Comparison of ENCODE assay signal across 9 cellular contexts in the genomic region with DNA sequence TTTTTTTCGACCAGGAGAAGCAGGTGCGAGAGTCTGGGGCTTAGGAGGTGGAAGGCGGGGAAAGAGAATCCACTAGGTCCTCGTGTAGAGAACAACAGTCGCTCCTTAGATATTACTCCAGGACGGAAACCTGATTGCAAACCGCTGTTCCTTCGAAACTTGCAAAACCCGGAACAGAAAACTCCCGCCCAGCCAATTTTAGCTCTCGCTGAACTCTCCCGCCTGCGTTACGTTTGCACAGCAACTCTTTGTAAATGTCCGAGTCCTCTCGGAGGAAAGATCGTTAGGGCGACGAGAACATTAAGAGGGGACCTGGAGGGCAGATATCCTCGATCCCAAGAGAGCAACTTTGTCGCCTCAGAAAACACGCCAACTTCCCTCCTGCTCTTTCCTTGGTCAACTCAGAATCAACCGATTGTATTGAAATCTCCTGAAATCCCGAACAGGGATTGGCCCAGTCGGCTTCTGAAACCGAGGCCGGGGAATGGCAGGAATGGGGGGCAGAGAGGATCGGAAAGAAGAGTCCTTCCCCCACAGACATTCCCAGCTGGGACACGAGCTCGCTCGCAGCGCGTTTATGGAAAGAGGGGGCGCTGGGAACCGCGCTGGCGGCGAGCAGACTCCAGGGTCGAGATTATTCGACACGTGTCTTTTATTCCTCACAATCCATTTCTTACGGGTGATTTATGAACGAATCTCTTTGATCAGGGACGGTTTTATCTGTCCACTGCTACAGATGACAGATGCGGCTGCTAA.
DNase-seq lines count a peak whose midpoint lies in the region; ATAC-seq lines count a peak whose summit lies in the region.
"Had no signal": no experiment of that assay in that cellular context is flagged by ENCODE, and none has a peak within 500 bp of the region (broad histone marks: within the 10 kb centered on the region; RNA-seq: fewer than 3 reads in every experiment).

No MANE protein-coding gene starts in this region.

- peak overlapping the region; percentile 31 for H3K4me3 Mint-ChIP-seq in stimulated activated memory B cell treated with anti-CD40 and anti-IgM and Interleukin-4, amounts not matched to agents 10 μg/mL and 1 μg/mL and 100 μg/mL, for 72 hours

- no peak for ATAC-seq in stimulated activated memory B cell treated with anti-CD40 and anti-IgM and Interleukin-4, amounts not matched to agents 10 μg/mL and 1 μg/mL and 100 μg/mL, for 72 hours
- no peak for ATAC-seq in GM19035 (IDR thresholded peaks at IDR 0.05; ENCODE audit: unreplicated experiment)

- peaks cover 53% of the 10 kb centered on the region for H3K4me1 ChIP-seq in adipocyte (ENCODE audit: control insufficient read depth, insufficient read depth, low read length)
- H3K4me1 ChIP-seq in iPS DF 6.9 (ENCODE audit: control insufficient read depth, insufficient read depth, low read length) = peaks cover 5% of the 10 kb centered on the region; the same call in 1 of the 2 replicates

- no peaks in the 10 kb centered on the region for H3K9me3 ChIP-seq in adipocyte (ENCODE audit: control insufficient read depth, low read length)
- no peaks in the 10 kb centered on the region for H3K9me3 ChIP-seq in iPS DF 6.9 (ENCODE audit: control insufficient read depth, insufficient read depth, low read length)

- peaks cover 40% of the 10 kb centered on the region for H3K4me1 Mint-ChIP-seq in stimulated activated memory B cell treated with anti-CD40 and anti-IgM and Interleukin-4, amounts not matched to agents 10 μg/mL and 1 μg/mL and 100 μg/mL, for 72 hours

- no peak overlapping the region for H3K27ac ChIP-seq in iPS DF 6.9 (ENCODE audit: low read length)

- DNase-seq in HS-5 (ENCODE audit: low read depth) = peak; percentile 37
- DNase-seq in adipocyte (ENCODE audit: low read depth) = peak; percentile 88
- DNase-seq in iPS DF 6.9 (ENCODE audit: low read depth, low spot score) = no peak
- no peak for DNase-seq in LoVo (ENCODE audit: low spot score)
- DNase-seq in HUDEP-2 (lab: John Stamatoyannopoulos, UW; ENCODE audit: unreplicated experiment in 76 of 76) = no peak
- DNase-seq in iPS-NIHi7 (ENCODE audit: extremely low spot score) = no peak
- DNase-seq: activated CD8-positive, alpha-beta memory T cell treated with anti-CD3 and anti-CD28 coated beads, Interleukin-2, amount 50 U/mL, for 48 hours had no signal

- H3K36me3 ChIP-seq in adipocyte (ENCODE audit: control insufficient read depth, insufficient read depth, low read length, severe bottlenecking) = no peaks in the 10 kb centered on the region
- no peaks in the 10 kb centered on the region for H3K36me3 ChIP-seq in iPS DF 6.9 (ENCODE audit: control insufficient read depth, insufficient read depth, low read length)

- H3K27me3 ChIP-seq in adipocyte (replicated peaks; ENCODE audit: control insufficient read depth, insufficient read depth, low read length) (no peaks in the 10 kb centered on the region), iPS DF 6.9 (ENCODE audit: control insufficient read depth, insufficient read depth, low read length) (peaks cover 69% of the 10 kb centered on the region)

- no peak overlapping the region for H3K27ac Mint-ChIP-seq in stimulated activated memory B cell treated with anti-CD40 and anti-IgM and Interleukin-4, amounts not matched to agents 10 μg/mL and 1 μg/mL and 100 μg/mL, for 72 hours

- H3K36me3 Mint-ChIP-seq in stimulated activated memory B cell treated with anti-CD40 and anti-IgM and Interleukin-4, amounts not matched to agents 10 μg/mL and 1 μg/mL and 100 μg/mL, for 72 hours = no peaks in the 10 kb centered on the region

- WGBS in iPS DF 6.9 (ENCODE audit: insufficient coverage, insufficient read length) = no CpG with 5 or more reads among the region's 45 CpGs

- H3K27me3 Mint-ChIP-seq in stimulated activated memory B cell treated with anti-CD40 and anti-IgM and Interleukin-4, amounts not matched to agents 10 μg/mL and 1 μg/mL and 100 μg/mL, for 72 hours = peaks cover 88% of the 10 kb centered on the region

- H3K9me3 Mint-ChIP-seq in stimulated activated memory B cell treated with anti-CD40 and anti-IgM and Interleukin-4, amounts not matched to agents 10 μg/mL and 1 μg/mL and 100 μg/mL, for 72 hours = no peaks in the 10 kb centered on the region

- peak overlapping the region; percentile 91 for H3K9ac ChIP-seq in adipocyte (ENCODE audit: low read length)

- peak overlapping the region; percentile 91 for H3K4me3 ChIP-seq in adipocyte (ENCODE audit: low read length)
- peak overlapping the region; percentile 11; the same call in 1 of the 2 replicates for H3K4me3 ChIP-seq in iPS DF 6.9 (ENCODE audit: low read length)

Comparison
In these comparisons a context has a peak if more than half of its experiments do, and no peak if none do; other contexts are left out.
1. DNase-seq: peak in HS-5 (single experiment) and adipocyte (single experiment); none in iPS DF 6.9 (single experiment), LoVo (single experiment), HUDEP-2 (0 of 76) and iPS-NIHi7 (single experiment).